In the genomic region with DNA sequence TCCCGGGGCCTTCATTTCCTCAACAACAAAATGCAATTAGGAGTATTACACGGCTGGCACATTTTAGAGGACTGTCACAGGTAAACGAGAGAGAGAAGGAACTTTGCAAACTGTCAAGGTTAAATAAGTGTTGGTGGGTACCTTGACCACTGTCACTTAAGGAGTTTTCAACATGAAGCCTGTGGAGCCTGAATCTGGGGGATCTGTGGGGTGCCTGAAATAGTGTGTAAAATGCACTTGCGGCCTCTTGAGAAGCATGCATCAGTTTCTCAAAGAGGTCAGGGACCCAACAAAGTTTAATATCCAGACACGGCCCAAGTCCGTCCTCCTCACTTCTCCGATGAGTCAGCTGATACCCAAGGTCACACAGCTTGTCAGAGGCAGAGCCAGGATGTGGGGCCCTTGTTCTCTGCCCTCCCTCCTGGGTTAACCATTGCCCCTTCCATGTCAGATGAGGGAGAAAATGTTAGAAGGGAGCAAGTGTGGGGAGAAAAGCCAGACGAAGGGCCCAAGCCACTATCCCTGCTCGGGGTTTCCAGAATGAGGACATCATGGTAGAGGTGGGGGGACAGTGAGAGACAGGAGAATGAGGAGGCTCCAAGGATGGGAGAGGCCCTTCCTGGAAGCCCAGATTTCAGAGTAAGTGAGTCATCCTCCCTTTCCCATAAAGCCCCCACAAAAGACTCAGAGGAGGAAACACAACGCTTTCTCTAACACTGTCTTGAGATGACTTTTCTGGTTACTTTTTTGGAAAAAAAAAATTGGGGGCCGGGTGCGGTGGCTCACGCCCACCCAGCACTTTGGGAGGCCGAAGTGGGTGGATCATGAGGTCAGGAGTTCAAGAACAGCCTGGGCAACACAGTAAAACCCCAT, we compare ENCODE assay signal across 1 cellular context.
TF ChIP-seq lines count a peak whose summit lies in the region.

No MANE protein-coding gene starts in this region.

TF ChIP-seq in K562, 482 proteins besides CTCF, POLR2A, EP300 and RAD21 (continued from another document and continues in another):
- TF ChIP-seq, protein P1, sequence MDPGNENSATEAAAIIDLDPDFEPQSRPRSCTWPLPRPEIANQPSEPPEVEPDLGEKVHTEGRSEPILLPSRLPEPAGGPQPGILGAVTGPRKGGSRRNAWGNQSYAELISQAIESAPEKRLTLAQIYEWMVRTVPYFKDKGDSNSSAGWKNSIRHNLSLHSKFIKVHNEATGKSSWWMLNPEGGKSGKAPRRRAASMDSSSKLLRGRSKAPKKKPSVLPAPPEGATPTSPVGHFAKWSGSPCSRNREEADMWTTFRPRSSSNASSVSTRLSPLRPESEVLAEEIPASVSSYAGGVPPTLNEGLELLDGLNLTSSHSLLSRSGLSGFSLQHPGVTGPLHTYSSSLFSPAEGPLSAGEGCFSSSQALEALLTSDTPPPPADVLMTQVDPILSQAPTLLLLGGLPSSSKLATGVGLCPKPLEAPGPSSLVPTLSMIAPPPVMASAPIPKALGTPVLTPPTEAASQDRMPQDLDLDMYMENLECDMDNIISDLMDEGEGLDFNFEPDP (CRISPR knock-in tag; IDR thresholded peaks at IDR 0.05), result no peak
- TF ChIP-seq, protein P2, sequence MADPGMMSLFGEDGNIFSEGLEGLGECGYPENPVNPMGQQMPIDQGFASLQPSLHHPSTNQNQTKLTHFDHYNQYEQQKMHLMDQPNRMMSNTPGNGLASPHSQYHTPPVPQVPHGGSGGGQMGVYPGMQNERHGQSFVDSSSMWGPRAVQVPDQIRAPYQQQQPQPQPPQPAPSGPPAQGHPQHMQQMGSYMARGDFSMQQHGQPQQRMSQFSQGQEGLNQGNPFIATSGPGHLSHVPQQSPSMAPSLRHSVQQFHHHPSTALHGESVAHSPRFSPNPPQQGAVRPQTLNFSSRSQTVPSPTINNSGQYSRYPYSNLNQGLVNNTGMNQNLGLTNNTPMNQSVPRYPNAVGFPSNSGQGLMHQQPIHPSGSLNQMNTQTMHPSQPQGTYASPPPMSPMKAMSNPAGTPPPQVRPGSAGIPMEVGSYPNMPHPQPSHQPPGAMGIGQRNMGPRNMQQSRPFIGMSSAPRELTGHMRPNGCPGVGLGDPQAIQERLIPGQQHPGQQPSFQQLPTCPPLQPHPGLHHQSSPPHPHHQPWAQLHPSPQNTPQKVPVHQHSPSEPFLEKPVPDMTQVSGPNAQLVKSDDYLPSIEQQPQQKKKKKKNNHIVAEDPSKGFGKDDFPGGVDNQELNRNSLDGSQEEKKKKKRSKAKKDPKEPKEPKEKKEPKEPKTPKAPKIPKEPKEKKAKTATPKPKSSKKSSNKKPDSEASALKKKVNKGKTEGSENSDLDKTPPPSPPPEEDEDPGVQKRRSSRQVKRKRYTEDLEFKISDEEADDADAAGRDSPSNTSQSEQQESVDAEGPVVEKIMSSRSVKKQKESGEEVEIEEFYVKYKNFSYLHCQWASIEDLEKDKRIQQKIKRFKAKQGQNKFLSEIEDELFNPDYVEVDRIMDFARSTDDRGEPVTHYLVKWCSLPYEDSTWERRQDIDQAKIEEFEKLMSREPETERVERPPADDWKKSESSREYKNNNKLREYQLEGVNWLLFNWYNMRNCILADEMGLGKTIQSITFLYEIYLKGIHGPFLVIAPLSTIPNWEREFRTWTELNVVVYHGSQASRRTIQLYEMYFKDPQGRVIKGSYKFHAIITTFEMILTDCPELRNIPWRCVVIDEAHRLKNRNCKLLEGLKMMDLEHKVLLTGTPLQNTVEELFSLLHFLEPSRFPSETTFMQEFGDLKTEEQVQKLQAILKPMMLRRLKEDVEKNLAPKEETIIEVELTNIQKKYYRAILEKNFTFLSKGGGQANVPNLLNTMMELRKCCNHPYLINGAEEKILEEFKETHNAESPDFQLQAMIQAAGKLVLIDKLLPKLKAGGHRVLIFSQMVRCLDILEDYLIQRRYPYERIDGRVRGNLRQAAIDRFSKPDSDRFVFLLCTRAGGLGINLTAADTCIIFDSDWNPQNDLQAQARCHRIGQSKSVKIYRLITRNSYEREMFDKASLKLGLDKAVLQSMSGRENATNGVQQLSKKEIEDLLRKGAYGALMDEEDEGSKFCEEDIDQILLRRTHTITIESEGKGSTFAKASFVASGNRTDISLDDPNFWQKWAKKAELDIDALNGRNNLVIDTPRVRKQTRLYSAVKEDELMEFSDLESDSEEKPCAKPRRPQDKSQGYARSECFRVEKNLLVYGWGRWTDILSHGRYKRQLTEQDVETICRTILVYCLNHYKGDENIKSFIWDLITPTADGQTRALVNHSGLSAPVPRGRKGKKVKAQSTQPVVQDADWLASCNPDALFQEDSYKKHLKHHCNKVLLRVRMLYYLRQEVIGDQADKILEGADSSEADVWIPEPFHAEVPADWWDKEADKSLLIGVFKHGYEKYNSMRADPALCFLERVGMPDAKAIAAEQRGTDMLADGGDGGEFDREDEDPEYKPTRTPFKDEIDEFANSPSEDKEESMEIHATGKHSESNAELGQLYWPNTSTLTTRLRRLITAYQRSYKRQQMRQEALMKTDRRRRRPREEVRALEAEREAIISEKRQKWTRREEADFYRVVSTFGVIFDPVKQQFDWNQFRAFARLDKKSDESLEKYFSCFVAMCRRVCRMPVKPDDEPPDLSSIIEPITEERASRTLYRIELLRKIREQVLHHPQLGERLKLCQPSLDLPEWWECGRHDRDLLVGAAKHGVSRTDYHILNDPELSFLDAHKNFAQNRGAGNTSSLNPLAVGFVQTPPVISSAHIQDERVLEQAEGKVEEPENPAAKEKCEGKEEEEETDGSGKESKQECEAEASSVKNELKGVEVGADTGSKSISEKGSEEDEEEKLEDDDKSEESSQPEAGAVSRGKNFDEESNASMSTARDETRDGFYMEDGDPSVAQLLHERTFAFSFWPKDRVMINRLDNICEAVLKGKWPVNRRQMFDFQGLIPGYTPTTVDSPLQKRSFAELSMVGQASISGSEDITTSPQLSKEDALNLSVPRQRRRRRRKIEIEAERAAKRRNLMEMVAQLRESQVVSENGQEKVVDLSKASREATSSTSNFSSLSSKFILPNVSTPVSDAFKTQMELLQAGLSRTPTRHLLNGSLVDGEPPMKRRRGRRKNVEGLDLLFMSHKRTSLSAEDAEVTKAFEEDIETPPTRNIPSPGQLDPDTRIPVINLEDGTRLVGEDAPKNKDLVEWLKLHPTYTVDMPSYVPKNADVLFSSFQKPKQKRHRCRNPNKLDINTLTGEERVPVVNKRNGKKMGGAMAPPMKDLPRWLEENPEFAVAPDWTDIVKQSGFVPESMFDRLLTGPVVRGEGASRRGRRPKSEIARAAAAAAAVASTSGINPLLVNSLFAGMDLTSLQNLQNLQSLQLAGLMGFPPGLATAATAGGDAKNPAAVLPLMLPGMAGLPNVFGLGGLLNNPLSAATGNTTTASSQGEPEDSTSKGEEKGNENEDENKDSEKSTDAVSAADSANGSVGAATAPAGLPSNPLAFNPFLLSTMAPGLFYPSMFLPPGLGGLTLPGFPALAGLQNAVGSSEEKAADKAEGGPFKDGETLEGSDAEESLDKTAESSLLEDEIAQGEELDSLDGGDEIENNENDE (IDR thresholded peaks at IDR 0.05; ENCODE audit: low read depth, low read length), result no peak
- TF ChIP-seq, protein P3, sequence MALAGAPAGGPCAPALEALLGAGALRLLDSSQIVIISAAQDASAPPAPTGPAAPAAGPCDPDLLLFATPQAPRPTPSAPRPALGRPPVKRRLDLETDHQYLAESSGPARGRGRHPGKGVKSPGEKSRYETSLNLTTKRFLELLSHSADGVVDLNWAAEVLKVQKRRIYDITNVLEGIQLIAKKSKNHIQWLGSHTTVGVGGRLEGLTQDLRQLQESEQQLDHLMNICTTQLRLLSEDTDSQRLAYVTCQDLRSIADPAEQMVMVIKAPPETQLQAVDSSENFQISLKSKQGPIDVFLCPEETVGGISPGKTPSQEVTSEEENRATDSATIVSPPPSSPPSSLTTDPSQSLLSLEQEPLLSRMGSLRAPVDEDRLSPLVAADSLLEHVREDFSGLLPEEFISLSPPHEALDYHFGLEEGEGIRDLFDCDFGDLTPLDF (CRISPR knock-in tag; IDR thresholded peaks at IDR 0.05), result no peak
- TF ChIP-seq RCOR1 (IDR thresholded peaks at IDR 0.05; ENCODE audit: borderline replicate concordance in 1 of 2, low read depth in 2 of 2, low read length in 2 of 2), result no peak
- TF ChIP-seq PHF20 (IDR thresholded peaks at IDR 0.05; ENCODE audit: partially characterized antibody), result peak; percentile 34
- TF ChIP-seq ZNF445 (CRISPR knock-in tag; IDR thresholded peaks at IDR 0.05; ENCODE audit: low read depth), result no peak
- TF ChIP-seq, protein P4, sequence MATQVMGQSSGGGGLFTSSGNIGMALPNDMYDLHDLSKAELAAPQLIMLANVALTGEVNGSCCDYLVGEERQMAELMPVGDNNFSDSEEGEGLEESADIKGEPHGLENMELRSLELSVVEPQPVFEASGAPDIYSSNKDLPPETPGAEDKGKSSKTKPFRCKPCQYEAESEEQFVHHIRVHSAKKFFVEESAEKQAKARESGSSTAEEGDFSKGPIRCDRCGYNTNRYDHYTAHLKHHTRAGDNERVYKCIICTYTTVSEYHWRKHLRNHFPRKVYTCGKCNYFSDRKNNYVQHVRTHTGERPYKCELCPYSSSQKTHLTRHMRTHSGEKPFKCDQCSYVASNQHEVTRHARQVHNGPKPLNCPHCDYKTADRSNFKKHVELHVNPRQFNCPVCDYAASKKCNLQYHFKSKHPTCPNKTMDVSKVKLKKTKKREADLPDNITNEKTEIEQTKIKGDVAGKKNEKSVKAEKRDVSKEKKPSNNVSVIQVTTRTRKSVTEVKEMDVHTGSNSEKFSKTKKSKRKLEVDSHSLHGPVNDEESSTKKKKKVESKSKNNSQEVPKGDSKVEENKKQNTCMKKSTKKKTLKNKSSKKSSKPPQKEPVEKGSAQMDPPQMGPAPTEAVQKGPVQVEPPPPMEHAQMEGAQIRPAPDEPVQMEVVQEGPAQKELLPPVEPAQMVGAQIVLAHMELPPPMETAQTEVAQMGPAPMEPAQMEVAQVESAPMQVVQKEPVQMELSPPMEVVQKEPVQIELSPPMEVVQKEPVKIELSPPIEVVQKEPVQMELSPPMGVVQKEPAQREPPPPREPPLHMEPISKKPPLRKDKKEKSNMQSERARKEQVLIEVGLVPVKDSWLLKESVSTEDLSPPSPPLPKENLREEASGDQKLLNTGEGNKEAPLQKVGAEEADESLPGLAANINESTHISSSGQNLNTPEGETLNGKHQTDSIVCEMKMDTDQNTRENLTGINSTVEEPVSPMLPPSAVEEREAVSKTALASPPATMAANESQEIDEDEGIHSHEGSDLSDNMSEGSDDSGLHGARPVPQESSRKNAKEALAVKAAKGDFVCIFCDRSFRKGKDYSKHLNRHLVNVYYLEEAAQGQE (CRISPR knock-in tag; IDR thresholded peaks at IDR 0.05; ENCODE audit: low read depth), result no peak
- no peak for TF ChIP-seq SRSF7 (optimal IDR thresholded peaks at IDR 0.05; ENCODE audit: low read depth, low read length)
- TF ChIP-seq KLF10 (CRISPR knock-in tag; IDR thresholded peaks at IDR 0.05), result no peak
- TF ChIP-seq GATAD2B (IDR thresholded peaks at IDR 0.05; ENCODE audit: borderline replicate concordance), result no peak
- no peak for TF ChIP-seq SRSF3 (IDR thresholded peaks at IDR 0.05; ENCODE audit: insufficient read depth, low read length)
- no peak for TF ChIP-seq DIDO1 (tag; IDR thresholded peaks at IDR 0.05; ENCODE audit: low read depth)
- TF ChIP-seq MECOM (CRISPR knock-in tag; IDR thresholded peaks at IDR 0.05), result peak; percentile 65; the same call in 1 of the 2 replicates
- TF ChIP-seq SREBF2 (CRISPR knock-in tag; IDR thresholded peaks at IDR 0.05), result no peak
- no peak; the same call in 1 of the 2 replicates for TF ChIP-seq JUN (IDR thresholded peaks at IDR 0.05; ENCODE audit: borderline replicate concordance, low read depth, low read length)
- TF ChIP-seq JUN (CRISPR knock-in tag; IDR thresholded peaks at IDR 0.05; ENCODE audit: borderline replicate concordance), result no peak
- no peak for TF ChIP-seq TCFL5 (CRISPR knock-in tag; conservative IDR thresholded peaks at IDR 0.05)
- TF ChIP-seq ZNF41 (CRISPR knock-in tag; conservative IDR thresholded peaks at IDR 0.05), result no peak
- TF ChIP-seq POLR2B (IDR thresholded peaks at IDR 0.05; ENCODE audit: low read depth, partially characterized antibody), result no peak
- no peak for TF ChIP-seq LEF1 (IDR thresholded peaks at IDR 0.05)
- no peak for TF ChIP-seq ZNF3 (CRISPR knock-in tag; IDR thresholded peaks at IDR 0.05)
- TF ChIP-seq, protein P5, sequence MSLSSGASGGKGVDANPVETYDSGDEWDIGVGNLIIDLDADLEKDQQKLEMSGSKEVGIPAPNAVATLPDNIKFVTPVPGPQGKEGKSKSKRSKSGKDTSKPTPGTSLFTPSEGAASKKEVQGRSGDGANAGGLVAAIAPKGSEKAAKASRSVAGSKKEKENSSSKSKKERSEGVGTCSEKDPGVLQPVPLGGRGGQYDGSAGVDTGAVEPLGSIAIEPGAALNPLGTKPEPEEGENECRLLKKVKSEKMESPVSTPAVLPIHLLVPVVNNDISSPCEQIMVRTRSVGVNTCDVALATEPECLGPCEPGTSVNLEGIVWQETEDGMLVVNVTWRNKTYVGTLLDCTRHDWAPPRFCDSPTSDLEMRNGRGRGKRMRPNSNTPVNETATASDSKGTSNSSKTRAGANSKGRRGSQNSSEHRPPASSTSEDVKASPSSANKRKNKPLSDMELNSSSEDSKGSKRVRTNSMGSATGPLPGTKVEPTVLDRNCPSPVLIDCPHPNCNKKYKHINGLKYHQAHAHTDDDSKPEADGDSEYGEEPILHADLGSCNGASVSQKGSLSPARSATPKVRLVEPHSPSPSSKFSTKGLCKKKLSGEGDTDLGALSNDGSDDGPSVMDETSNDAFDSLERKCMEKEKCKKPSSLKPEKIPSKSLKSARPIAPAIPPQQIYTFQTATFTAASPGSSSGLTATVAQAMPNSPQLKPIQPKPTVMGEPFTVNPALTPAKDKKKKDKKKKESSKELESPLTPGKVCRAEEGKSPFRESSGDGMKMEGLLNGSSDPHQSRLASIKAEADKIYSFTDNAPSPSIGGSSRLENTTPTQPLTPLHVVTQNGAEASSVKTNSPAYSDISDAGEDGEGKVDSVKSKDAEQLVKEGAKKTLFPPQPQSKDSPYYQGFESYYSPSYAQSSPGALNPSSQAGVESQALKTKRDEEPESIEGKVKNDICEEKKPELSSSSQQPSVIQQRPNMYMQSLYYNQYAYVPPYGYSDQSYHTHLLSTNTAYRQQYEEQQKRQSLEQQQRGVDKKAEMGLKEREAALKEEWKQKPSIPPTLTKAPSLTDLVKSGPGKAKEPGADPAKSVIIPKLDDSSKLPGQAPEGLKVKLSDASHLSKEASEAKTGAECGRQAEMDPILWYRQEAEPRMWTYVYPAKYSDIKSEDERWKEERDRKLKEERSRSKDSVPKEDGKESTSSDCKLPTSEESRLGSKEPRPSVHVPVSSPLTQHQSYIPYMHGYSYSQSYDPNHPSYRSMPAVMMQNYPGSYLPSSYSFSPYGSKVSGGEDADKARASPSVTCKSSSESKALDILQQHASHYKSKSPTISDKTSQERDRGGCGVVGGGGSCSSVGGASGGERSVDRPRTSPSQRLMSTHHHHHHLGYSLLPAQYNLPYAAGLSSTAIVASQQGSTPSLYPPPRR (CRISPR knock-in tag; IDR thresholded peaks at IDR 0.05; ENCODE audit: borderline replicate concordance), result no peak
- no peak for TF ChIP-seq BCOR (IDR thresholded peaks at IDR 0.05)
- no peak for TF ChIP-seq TAF15 (IDR thresholded peaks at IDR 0.05; ENCODE audit: low read depth, low read length)
- TF ChIP-seq ZNF584 (CRISPR knock-in tag; IDR thresholded peaks at IDR 0.05; ENCODE audit: low read depth), result peak; percentile 70; the same call in 1 of the 2 replicates
- TF ChIP-seq SOX6 (IDR thresholded peaks at IDR 0.05), result peak; percentile 42; the same call in 1 of the 2 replicates
- TF ChIP-seq GTF2A2 (tag; IDR thresholded peaks at IDR 0.05), result peak; percentile 9; the same call in 1 of the 2 replicates
